9 cellular contexts compared by ENCODE assay signal in genomic region chr11:44596541-44597276, GRCh38. TPM values are rescaled to one million over a fixed set of nuclear protein-coding genes. Genes with fewer than 3 reads are reported as not detected.
A peak's percentile ranks its signal among the peaks of the same experiment; 100 is the strongest.
DNase-seq lines count a peak whose midpoint lies in the region; ATAC-seq and TF ChIP-seq lines count a peak whose summit lies in the region.
"Had no signal": no experiment of that assay in that cellular context is flagged by ENCODE, and none has a peak within 500 bp of the region (broad histone marks: within the 10 kb centered on the region; RNA-seq: fewer than 3 reads in every experiment).

No MANE protein-coding gene starts in this region.

- H3K4me3 Mint-ChIP-seq in activated CD4-positive, alpha-beta T cell treated with anti-CD3 and anti-CD28 coated beads, Interleukin-2, amount 10 ng/mL, durations not matched to agents 7 days and 5 days: peak overlapping the region; percentile 52

- peak; percentile 84 for DNase-seq in activated CD4-positive, alpha-beta T cell treated with anti-CD3 and anti-CD28 coated beads, Interleukin-2, amount 10 ng/mL, durations not matched to agents 7 days and 5 days
- peak; percentile 51 for DNase-seq in glomerular visceral epithelial cell (ENCODE audit: extremely low spot score)
- DNase-seq in stimulated activated CD4-positive, alpha-beta T cell treated with anti-CD3 and anti-CD28 coated beads, TNF-alpha, amount 100 ng/mL, for 48 hours (ENCODE audit: low read depth in 3 of 3): peak in 2 of 3 donors; percentile 33 to 47
- DNase-seq in DMS 273 treated with DMSO at 0.1 percent for 48 hours (lab: John Stamatoyannopoulos, UW): no peak
- no peak for DNase-seq in NCI-H146 (lab: John Stamatoyannopoulos, UW)

- POLR2A ChIA-PET in activated CD4-positive, alpha-beta T cell treated with anti-CD3 and anti-CD28 coated beads, Interleukin-2, amount 10 ng/mL, durations not matched to agents 7 days and 5 days (lab: Charles Lee): interaction anchor here (1.2 kb wide), 1 partner anchor 28 kb away, joined by 4 read pairs; no protein-coding TSS in a partner anchor

- H3K27me3 Mint-ChIP-seq in activated CD4-positive, alpha-beta T cell treated with anti-CD3 and anti-CD28 coated beads, Interleukin-2, amount 10 ng/mL, durations not matched to agents 7 days and 5 days: no peaks in the 10 kb centered on the region

- peak; percentile 27 for TF ChIP-seq POLR2A in GM18505 (IDR thresholded peaks at IDR 0.05; ENCODE audit: borderline replicate concordance, extremely low read depth, insufficient read depth, insufficient read length)

- peaks cover 31% of the 10 kb centered on the region for H3K36me3 Mint-ChIP-seq in activated CD4-positive, alpha-beta T cell treated with anti-CD3 and anti-CD28 coated beads, Interleukin-2, amount 10 ng/mL, durations not matched to agents 7 days and 5 days (ENCODE audit: low read depth)

- CTCF ChIA-PET in activated CD4-positive, alpha-beta T cell treated with anti-CD3 and anti-CD28 coated beads, Interleukin-2, amount 10 ng/mL, durations not matched to agents 7 days and 5 days (lab: Charles Lee): interaction anchor here (0.6 to 2.7 kb wide), 13 partner anchors 9 to 57 kb away, joined by 3 to 11 read pairs (median 4); partner anchors contain the start of gene CD82

- peak overlapping the region; percentile 96 for H3K27ac Mint-ChIP-seq in activated CD4-positive, alpha-beta T cell treated with anti-CD3 and anti-CD28 coated beads, Interleukin-2, amount 10 ng/mL, durations not matched to agents 7 days and 5 days

- peaks cover 72% of the 10 kb centered on the region for H3K4me1 Mint-ChIP-seq in activated CD4-positive, alpha-beta T cell treated with anti-CD3 and anti-CD28 coated beads, Interleukin-2, amount 10 ng/mL, durations not matched to agents 7 days and 5 days

- no peaks in the 10 kb centered on the region for H3K9me3 Mint-ChIP-seq in activated CD4-positive, alpha-beta T cell treated with anti-CD3 and anti-CD28 coated beads, Interleukin-2, amount 10 ng/mL, durations not matched to agents 7 days and 5 days

- ATAC-seq in GM18505 (IDR thresholded peaks at IDR 0.05; ENCODE audit: unreplicated experiment) (peak; percentile 28), HG03045 (IDR thresholded peaks at IDR 0.05; ENCODE audit: unreplicated experiment) (peak; percentile 45), GM21423 (IDR thresholded peaks at IDR 0.05; ENCODE audit: unreplicated experiment) (no peak)
- ATAC-seq: HCT116 had no signal

RNA-seq across cellular contexts. Expression of gene CD82, which starts 31.2 kb away (rescaled TPM):
- 100 to 1,000 TPM; 126 to 128 TPM for total RNA-seq in activated CD4-positive, alpha-beta T cell treated with anti-CD3 and anti-CD28 coated beads, Interleukin-2, amount 10 ng/mL, durations not matched to agents 7 days and 5 days

Comparison
In these comparisons a context has a peak if more than half of its experiments do, and no peak if none do; other contexts are left out.
1. DNase-seq: peak in activated CD4-positive, alpha-beta T cell treated with anti-CD3 and anti-CD28 coated beads, Interleukin-2, amount 10 ng/mL, durations not matched to agents 7 days and 5 days (single experiment), glomerular visceral epithelial cell (single experiment) and stimulated activated CD4-positive, alpha-beta T cell treated with anti-CD3 and anti-CD28 coated beads, TNF-alpha, amount 100 ng/mL, for 48 hours (2 of 3); none in DMS 273 treated with DMSO at 0.1 percent for 48 hours (single experiment) and NCI-H146 (single experiment).